In genomic region chr10:81071087-81071796, GRCh38 we compare ENCODE assay signal across 24 cellular contexts.
DNase-seq lines count a peak whose midpoint lies in the region; ATAC-seq, FAIRE-seq and TF ChIP-seq lines count a peak whose summit lies in the region.
"Had no signal": no experiment of that assay in that cellular context is flagged by ENCODE, and none has a peak within 500 bp of the region (broad histone marks: within the 10 kb centered on the region; RNA-seq: fewer than 3 reads in every experiment).

No MANE protein-coding gene starts in this region.

- FAIRE-seq in HepG2 (lab: Jason Lieb, UNC) (no peak), K562 (lab: Jason Lieb, UNC) (no peak), endothelial cell of umbilical vein (lab: Jason Lieb, UNC) (peak; percentile 33)
- FAIRE-seq: D721Med, G401.6, GM12891, GM19239 had no signal

- H4K8ac ChIP-seq in IMR-90 (ENCODE audit: low read depth in 2 of 2, low read length in 2 of 2) = no peak overlapping the region

- no peak overlapping the region for H3K4ac ChIP-seq in IMR-90 (ENCODE audit: low read depth, low read length)

- intact Hi-C loops in HepG2 (cut with micrococcal nuclease; ENCODE audit: unreplicated experiment) = no loop called here
- intact Hi-C loops in right lobe of liver (cut with DNase I) = no loop called here
- intact Hi-C loops in IMR-90 (cut with micrococcal nuclease) = no loop called here
- intact Hi-C loops in K562 (cut with micrococcal nuclease) = no loop called here
- intact Hi-C loops in endothelial cell of umbilical vein (cut with micrococcal nuclease) = no loop called here

- H2BK120ac ChIP-seq in IMR-90 (ENCODE audit: low read depth, low read length) = no peak overlapping the region

- H3K23ac ChIP-seq in IMR-90 (ENCODE audit: low read depth, low read length) = no peak overlapping the region

- H3K9me3 ChIP-seq in HepG2 (ENCODE audit: low read length) (no peaks in the 10 kb centered on the region; the same call in 1 of the 2 replicates), right lobe of liver (no peaks in the 10 kb centered on the region), IMR-90 (ENCODE audit: control insufficient read depth, insufficient read depth, low read length) (peaks cover 4% of the 10 kb centered on the region; the same call in 1 of the 2 replicates), K562 (replicated peaks; ENCODE audit: control insufficient read depth, insufficient read depth, low read depth, low read length) (peaks cover 4% of the 10 kb centered on the region; the same call in 1 of the 2 replicates), endothelial cell of umbilical vein (replicated peaks; ENCODE audit: control insufficient read depth, insufficient read depth, low read length) (no peaks in the 10 kb centered on the region)
- H3K9me3 ChIP-seq: BLaER1 treated with 17β-estradiol and CSF1 and Interleukin-3, amounts not matched to agents 10 nM and 100 nM; Caco-2 had no signal

- TF ChIP-seq EP300 in HepG2 (IDR thresholded peaks at IDR 0.05; ENCODE audit: low read depth in 2 of 2, low read length in 2 of 2) = no peak
- no peak for TF ChIP-seq EP300 in HepG2 (CRISPR knock-in tag; IDR thresholded peaks at IDR 0.05; ENCODE audit: borderline replicate concordance)
- no peak for TF ChIP-seq EP300 in K562 (IDR thresholded peaks at IDR 0.05; ENCODE audit: low read length)

- no peak overlapping the region for H4K91ac ChIP-seq in IMR-90 (ENCODE audit: insufficient read depth, low read depth, low read length)

- H2BK5ac ChIP-seq in IMR-90 (ENCODE audit: low read depth, low read length, poor library complexity, severe bottlenecking) = no peak overlapping the region

- H3K4me1 ChIP-seq in HepG2 (ENCODE audit: insufficient read depth, low read length) (no peaks in the 10 kb centered on the region), right lobe of liver (no peaks in the 10 kb centered on the region), IMR-90 (ENCODE audit: control insufficient read depth, insufficient read depth, low read length) (no peaks in the 10 kb centered on the region), K562 (replicated peaks in 1 of 2; ENCODE audit: control insufficient read depth in 2 of 2, insufficient read depth in 2 of 2, low read length in 2 of 2) (no peaks in the 10 kb centered on the region), endothelial cell of umbilical vein (ENCODE audit: control insufficient read depth, extremely low read depth, insufficient read depth, low read length) (no peaks in the 10 kb centered on the region)
- H3K4me1 ChIP-seq: BLaER1 treated with 17β-estradiol and CSF1 and Interleukin-3, amounts not matched to agents 10 nM and 100 nM; Caco-2 had no signal

- H4K5ac ChIP-seq in IMR-90 (ENCODE audit: low read depth, low read length) = no peak overlapping the region

- WGBS in HepG2 (ENCODE audit: low lambda C conversion rate) = 0% methylated on average over 3 of the region's 3 CpGs
- WGBS in right lobe of liver (ENCODE audit: insufficient coverage, low coverage, low lambda C conversion rate, missing lambda C conversion rate) = 51% methylated on average over 3 of the region's 3 CpGs
- WGBS in IMR-90 (ENCODE audit: extremely low coverage in 2 of 2, insufficient read length in 1 of 2), 2 experiments = no CpG with 5 or more reads among the region's 3 CpGs
- 0% methylated on average over 3 of the region's 3 CpGs for WGBS in K562 (ENCODE audit: insufficient coverage, low coverage, missing lambda C conversion rate)

- no peaks in the 10 kb centered on the region for H3K27me3 ChIP-seq in HepG2 (ENCODE audit: control insufficient read depth in 1 of 2, insufficient read depth in 2 of 2, low read length in 2 of 2)
- no peaks in the 10 kb centered on the region for H3K27me3 ChIP-seq in right lobe of liver
- H3K27me3 ChIP-seq in IMR-90 (ENCODE audit: control insufficient read depth, insufficient read depth, low read length) = no peaks in the 10 kb centered on the region
- H3K27me3 ChIP-seq in K562 (ENCODE audit: control insufficient read depth in 2 of 2, insufficient read depth in 2 of 2, low read length in 2 of 2) = no peaks in the 10 kb centered on the region
- no peaks in the 10 kb centered on the region for H3K27me3 ChIP-seq in endothelial cell of umbilical vein (ENCODE audit: control insufficient read depth in 2 of 2, insufficient read depth in 2 of 2, low read length in 2 of 2)
- H3K27me3 ChIP-seq: BLaER1 treated with 17β-estradiol and CSF1 and Interleukin-3, amounts not matched to agents 10 nM and 100 nM had no signal

- H3K9ac ChIP-seq in HepG2 (ENCODE audit: insufficient read depth, low read depth, low read length) = no peak overlapping the region
- no peak overlapping the region for H3K9ac ChIP-seq in IMR-90 (ENCODE audit: low read depth, low read length)
- H3K9ac ChIP-seq in K562 (ENCODE audit: insufficient read depth in 1 of 2, low read depth in 2 of 2, low read length in 2 of 2) = no peak overlapping the region
- no peak overlapping the region for H3K9ac ChIP-seq in endothelial cell of umbilical vein (replicated peaks; ENCODE audit: extremely low read depth, insufficient read depth, low read length)
- H3K9ac ChIP-seq: BLaER1 treated with 17β-estradiol and CSF1 and Interleukin-3, amounts not matched to agents 10 nM and 100 nM had no signal

- H3K4me3 ChIP-seq in HepG2 (replicated peaks in 1 of 3; ENCODE audit: insufficient read depth in 1 of 3, low read depth in 2 of 3, low read length in 3 of 3) (no peak overlapping the region), right lobe of liver (no peak overlapping the region), IMR-90 (ENCODE audit: insufficient read depth, low read depth, low read length) (no peak overlapping the region), K562 (no peak overlapping the region), endothelial cell of umbilical vein (replicated peaks in 1 of 3; ENCODE audit: insufficient read depth in 1 of 3, low read depth in 1 of 3, low read length in 3 of 3) (no peak overlapping the region)
- H3K4me3 ChIP-seq: BLaER1 treated with 17β-estradiol and CSF1 and Interleukin-3, amounts not matched to agents 10 nM and 100 nM had no signal

- H3K79me1 ChIP-seq in IMR-90 (ENCODE audit: low read depth in 1 of 2, low read length in 2 of 2) = no peaks in the 10 kb centered on the region

- no peak overlapping the region for H3K18ac ChIP-seq in IMR-90 (ENCODE audit: low read depth, low read length)

- ATAC-seq in HepG2 (no peak), right lobe of liver (no peak), IMR-90 (ENCODE audit: low read depth) (no peak), K562 (no peak), HG03196 (IDR thresholded peaks at IDR 0.05; ENCODE audit: unreplicated experiment) (no peak), HG03045 (IDR thresholded peaks at IDR 0.05; ENCODE audit: unreplicated experiment) (no peak)
- ATAC-seq: CD8-positive, alpha-beta T cell had no signal

- no peak overlapping the region for H2BK20ac ChIP-seq in IMR-90 (ENCODE audit: low read depth, low read length)

- no peak overlapping the region for H2AK9ac ChIP-seq in IMR-90 (replicated peaks; ENCODE audit: low read depth, low read length, poor library complexity)

- no peak overlapping the region for H2AFZ ChIP-seq in HepG2 (ENCODE audit: low read length)
- no peak overlapping the region for H2AFZ ChIP-seq in IMR-90 (replicated peaks; ENCODE audit: low read length, poor library complexity)
- no peak overlapping the region for H2AFZ ChIP-seq in K562 (ENCODE audit: low read depth, low read length)
- H2AFZ ChIP-seq in endothelial cell of umbilical vein (ENCODE audit: low read depth, low read length) = no peak overlapping the region

- H3K56ac ChIP-seq in IMR-90 (ENCODE audit: extremely low read depth, insufficient read depth, low read length) = no peak overlapping the region

- DNase-seq in HepG2 (ENCODE audit: low spot score) (no peak), right lobe of liver (no peak), IMR-90 (no peak), K562 (ENCODE audit: extremely low read depth in 1 of 4, low spot score in 3 of 4) (no peak), endothelial cell of umbilical vein (ENCODE audit: low read depth, low spot score) (no peak), DMS 273 treated with DMSO at 0.1 percent for 48 hours (lab: John Stamatoyannopoulos, UW) (no peak)
- DNase-seq: AML-193; Caco-2; Calu3; CD4-positive, alpha-beta T cell; CD8-positive, alpha-beta T cell; DMS153; DMS53; DMS79 treated with DMSO at 0.1 percent for 48 hours; GF-D8 had no signal

- TF ChIP-seq RAD21 in HepG2 (CRISPR knock-in tag; IDR thresholded peaks at IDR 0.05) (no peak), IMR-90 (IDR thresholded peaks at IDR 0.05; ENCODE audit: low read length) (no peak), K562 (CRISPR knock-in tag; conservative IDR thresholded peaks at IDR 0.05 in 1 of 2, IDR thresholded peaks at IDR 0.05 in 1 of 2) (no peak)

- H4K20me1 ChIP-seq in HepG2 (ENCODE audit: insufficient read depth, low read length) = no peaks in the 10 kb centered on the region
- no peaks in the 10 kb centered on the region for H4K20me1 ChIP-seq in IMR-90 (ENCODE audit: insufficient read depth, low read length)
- no peaks in the 10 kb centered on the region for H4K20me1 ChIP-seq in K562 (replicated peaks; ENCODE audit: control insufficient read depth, insufficient read depth, low read length)
- H4K20me1 ChIP-seq in endothelial cell of umbilical vein (replicated peaks; ENCODE audit: control insufficient read depth, extremely low read depth, insufficient read depth, low read length) = no peaks in the 10 kb centered on the region
- H4K20me1 ChIP-seq: BLaER1 treated with 17β-estradiol and CSF1 and Interleukin-3, amounts not matched to agents 10 nM and 100 nM had no signal

- H2BK15ac ChIP-seq in IMR-90 (ENCODE audit: low read depth, low read length) = no peak overlapping the region

- in situ Hi-C loops in HepG2 (cut with HindIII; ENCODE audit: extremely low pct_ligation_motif_present, low pct_unique_long_range_greater_than_20kb) = no loop called here
- in situ Hi-C loops in IMR-90 (cut with MboI; ENCODE audit: low sequenced_read_pairs) = no loop called here
- in situ Hi-C loops in K562 (cut with MboI) = no loop called here

- no peak for TF ChIP-seq CTCF in HepG2 (CRISPR knock-in tag; IDR thresholded peaks at IDR 0.05)
- no peak for TF ChIP-seq CTCF in right lobe of liver (IDR thresholded peaks at IDR 0.05)
- TF ChIP-seq CTCF in IMR-90 (conservative IDR thresholded peaks at IDR 0.05; ENCODE audit: low read depth, low read length) = no peak
- no peak for TF ChIP-seq CTCF in K562 (IDR thresholded peaks at IDR 0.05 in 2 of 3, conservative IDR thresholded peaks at IDR 0.05 in 1 of 3; ENCODE audit: insufficient read depth in 2 of 3, low read depth in 1 of 3, low read length in 3 of 3)
- TF ChIP-seq CTCF in endothelial cell of umbilical vein (IDR thresholded peaks at IDR 0.05; ENCODE audit: extremely low read depth in 1 of 2, insufficient read depth in 1 of 2, low read depth in 1 of 2, low read length in 2 of 2) = no peak

- H3K36me3 ChIP-seq in HepG2 (replicated peaks in 1 of 2; ENCODE audit: control insufficient read depth in 1 of 2, insufficient read depth in 2 of 2, low read length in 2 of 2) (no peaks in the 10 kb centered on the region), right lobe of liver (no peaks in the 10 kb centered on the region), IMR-90 (ENCODE audit: control insufficient read depth, insufficient read depth, low read length) (no peaks in the 10 kb centered on the region), K562 (ENCODE audit: control insufficient read depth, insufficient read depth, low read length) (no peaks in the 10 kb centered on the region), endothelial cell of umbilical vein (ENCODE audit: control insufficient read depth in 2 of 2, extremely low read depth in 1 of 2, insufficient read depth in 2 of 2, low read length in 2 of 2) (no peaks in the 10 kb centered on the region)
- H3K36me3 ChIP-seq: BLaER1 treated with 17β-estradiol and CSF1 and Interleukin-3, amounts not matched to agents 10 nM and 100 nM had no signal

- no peak overlapping the region for H3K27ac ChIP-seq in HepG2 (ENCODE audit: extremely low read length, insufficient read depth, low read length)
- H3K27ac ChIP-seq in right lobe of liver = no peak overlapping the region
- H3K27ac ChIP-seq in IMR-90 (ENCODE audit: insufficient read depth, low read length) = no peak overlapping the region
- H3K27ac ChIP-seq in K562 (ENCODE audit: extremely low read depth, low read depth, low read length) = no peak overlapping the region
- no peak overlapping the region for H3K27ac ChIP-seq in endothelial cell of umbilical vein (ENCODE audit: insufficient read depth, low read depth, low read length)
- H3K27ac ChIP-seq: 22Rv1; BLaER1 treated with 17β-estradiol and CSF1 and Interleukin-3, amounts not matched to agents 10 nM and 100 nM; C4-2B had no signal

- POLR2A ChIA-PET in HepG2 (lab: Yijun Ruan, JAX) = no interaction called here
- POLR2A ChIA-PET in IMR-90 (lab: Charles Lee; ENCODE audit: unreplicated experiment) = no interaction called here
- POLR2A ChIA-PET in K562 (lab: Yijun Ruan, JAX) = interaction anchor here (0.6 kb wide), 1 partner anchor 62 kb away, joined by 4 read pairs; no protein-coding TSS in a partner anchor
- POLR2A ChIA-PET in endothelial cell of umbilical vein (lab: Charles Lee) = no interaction called here

- no peak overlapping the region for H3K14ac ChIP-seq in IMR-90 (replicated peaks; ENCODE audit: low read depth, low read length)

- dilution Hi-C loops in IMR-90 (cut with HindIII; ENCODE audit: low sequenced_read_pairs, unreplicated experiment) = no loop called here
- dilution Hi-C loops in endothelial cell of umbilical vein (cut with MboI; ENCODE audit: extremely low pct_ligation_motif_present, low sequenced_read_pairs) = no loop called here

- no peak overlapping the region for H3K4me2 ChIP-seq in HepG2 (ENCODE audit: low read depth, low read length)
- H3K4me2 ChIP-seq in IMR-90 (ENCODE audit: low read depth, low read length) = no peak overlapping the region
- H3K4me2 ChIP-seq in K562 (ENCODE audit: insufficient read depth, low read length) = no peak overlapping the region
- no peak overlapping the region for H3K4me2 ChIP-seq in endothelial cell of umbilical vein (ENCODE audit: insufficient read depth, low read length)
- H3K4me2 ChIP-seq: BLaER1 treated with 17β-estradiol and CSF1 and Interleukin-3, amounts not matched to agents 10 nM and 100 nM had no signal

- CTCF ChIA-PET in HepG2 (lab: Yijun Ruan, JAX; ENCODE audit: low intra/inter-chr PET ratio, low total read pairs) (no interaction called here), IMR-90 (lab: Yijun Ruan, JAX) (no interaction called here), K562 (lab: Yijun Ruan, JAX; ENCODE audit: low intra/inter-chr PET ratio) (no interaction called here), endothelial cell of umbilical vein (lab: Charles Lee) (no interaction called here)

- no TSS peak for BruUV-seq in HepG2 (replicated peaks; lab: Mats Ljungman, UMichigan)
- no TSS peak for BruUV-seq in IMR-90 (replicated peaks; lab: Mats Ljungman, UMichigan)
- no TSS peak for BruUV-seq in K562 (replicated peaks; lab: Mats Ljungman, UMichigan)
- BruUV-seq in endothelial cell of umbilical vein (replicated peaks; lab: Mats Ljungman, UMichigan) = no TSS peak

- H3K9me1 ChIP-seq in IMR-90 (ENCODE audit: insufficient read depth, low read length) (no peaks in the 10 kb centered on the region), K562 (ENCODE audit: control insufficient read depth, insufficient read depth, low read length) (no peaks in the 10 kb centered on the region), endothelial cell of umbilical vein (replicated peaks; ENCODE audit: control insufficient read depth, extremely low read depth, insufficient read depth, low read length) (no peaks in the 10 kb centered on the region)

- TF ChIP-seq POLR2A in HepG2 (IDR thresholded peaks at IDR 0.05; ENCODE audit: insufficient read depth in 1 of 2, low read depth in 2 of 2, low read length in 2 of 2) = no peak
- no peak for TF ChIP-seq POLR2A in right lobe of liver (IDR thresholded peaks at IDR 0.05)
- no peak for TF ChIP-seq POLR2A in IMR-90 (IDR thresholded peaks at IDR 0.05; ENCODE audit: low read depth, low read length)
- no peak for TF ChIP-seq POLR2A in K562 (conservative IDR thresholded peaks at IDR 0.05)
- no peak for TF ChIP-seq POLR2A in endothelial cell of umbilical vein (IDR thresholded peaks at IDR 0.05; ENCODE audit: low read depth, low read length)

- H2AK5ac ChIP-seq in IMR-90 (ENCODE audit: low read depth, low read length) = no peak overlapping the region

- H3K79me2 ChIP-seq in HepG2 (ENCODE audit: insufficient read depth, low read length) = no peaks in the 10 kb centered on the region
- H3K79me2 ChIP-seq in K562 (ENCODE audit: control insufficient read depth, insufficient read depth, low read length) = no peaks in the 10 kb centered on the region
- H3K79me2 ChIP-seq in endothelial cell of umbilical vein (ENCODE audit: control insufficient read depth, insufficient read depth, low read length) = no peaks in the 10 kb centered on the region

Comparison
In these comparisons a context has a peak if more than half of its experiments do, and no peak if none do; other contexts are left out.
1. Of the 241 proteins assayed by ChIP-seq in both HepG2 and K562: peak only in HepG2: none; only in K562: none; in both: MAFF and MAFK; in neither: 239.